In the genomic region with DNA sequence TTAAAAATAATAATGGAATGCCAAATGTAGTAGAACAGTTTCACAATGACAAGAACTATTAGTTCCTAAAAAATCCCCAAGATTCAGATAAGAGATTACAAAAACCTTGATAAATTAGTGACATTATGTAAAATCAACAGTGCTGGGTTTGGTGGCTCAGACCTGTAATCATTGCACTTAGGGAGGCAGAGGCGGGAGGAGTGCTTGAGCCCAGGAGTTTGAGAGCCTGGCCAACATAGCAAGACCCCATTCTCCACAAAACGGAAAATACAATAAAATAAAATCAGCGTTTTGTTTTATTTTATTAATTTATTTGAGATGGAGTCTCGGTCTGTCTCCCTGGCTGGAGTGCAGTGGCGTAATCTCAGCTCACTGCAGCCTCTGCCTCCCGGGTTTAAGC, we compare ENCODE assay signal across 10 cellular contexts. TPM values are rescaled to one million over a fixed set of nuclear protein-coding genes. Genes with fewer than 3 reads are reported as not detected.
"Had no signal": no experiment of that assay in that cellular context is flagged by ENCODE, and none has a peak within 500 bp of the region (broad histone marks: within the 10 kb centered on the region; RNA-seq: fewer than 3 reads in every experiment).

No MANE protein-coding gene starts in this region.

- FAIRE-seq: H1, H54 had no signal

- H2AFZ ChIP-seq: GM23338 had no signal

- H3K27ac ChIP-seq: HL-60 had no signal

- H3K4me2 ChIP-seq: GM23338 had no signal

- ATAC-seq: GM23338 had no signal

- DNase-seq: H9, HCEC 1CT, HFFc6, IMR-90, KBM-7 had no signal

- H3K4me3 ChIP-seq: GM23338 had no signal

RNA-seq across cellular contexts. Expression of a gene that starts 4.1 kb away (rescaled TPM):
- total RNA-seq: H1, HFFc6, HT1080, IMR-90 had no signal
- polyA plus RNA-seq: IMR-90 had no signal
